19 cellular contexts compared by ENCODE assay signal in the genomic region with DNA sequence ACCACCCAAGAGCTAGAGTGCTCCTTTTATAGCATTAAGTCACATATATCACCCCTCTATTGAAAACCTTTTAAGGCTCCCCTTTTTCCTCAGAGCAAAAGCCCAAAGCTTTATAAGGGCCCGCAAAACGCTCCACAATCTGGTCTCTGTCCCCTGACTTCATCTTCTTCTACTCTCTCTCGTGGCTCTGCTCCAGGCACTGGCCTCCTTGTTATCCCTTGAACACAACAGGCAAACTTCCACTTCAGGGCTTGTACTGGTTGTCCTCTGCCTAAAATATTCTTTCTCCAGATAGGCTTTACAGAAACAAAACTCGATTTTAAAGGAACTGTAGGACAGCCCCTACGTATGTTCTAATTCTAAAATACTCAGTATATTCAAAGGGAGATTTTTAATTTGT. TPM values are rescaled to one million over a fixed set of nuclear protein-coding genes. Genes with fewer than 3 reads are reported as not detected.
"Had no signal": no experiment of that assay in that cellular context is flagged by ENCODE, and none has a peak within 500 bp of the region (broad histone marks: within the 10 kb centered on the region; RNA-seq: fewer than 3 reads in every experiment).

No MANE protein-coding gene starts in this region.

- H3K9ac ChIP-seq: parathyroid adenoma had no signal

- H3K4me3 ChIP-seq: esophagus muscularis mucosa, lung, mucosa of descending colon, skin epidermis, upper lobe of left lung had no signal

- H3K9me3 Mint-ChIP-seq: activated B cell treated with CpG ODN at 0.5 μM for 24 hours; activated naive CD8-positive, alpha-beta T cell treated with anti-CD3 and anti-CD28 coated beads, Interleukin-2, amount 50 U/mL, for 24 hours; activated T-cell treated with anti-CD3 and anti-CD28 coated beads, Interleukin-2, amount 50 U/mL, for 72 hours; naive thymus-derived CD4-positive, alpha-beta T cell had no signal

- DNase-seq: activated B cell treated with CpG ODN at 0.5 μM for 24 hours; activated CD4-positive, alpha-beta T cell treated with anti-CD3 and anti-CD28 coated beads for 48 hours; activated CD8-positive, alpha-beta memory T cell treated with anti-CD3 and anti-CD28 coated beads, Interleukin-2, amount 50 U/mL, for 48 hours; activated gamma-delta T cell treated with Interleukin-2 at 50 U/mL for 16 hours; activated naive CD8-positive, alpha-beta T cell treated with anti-CD3 and anti-CD28 coated beads, Interleukin-2, amount 50 U/mL, for 24 hours; activated T-cell treated with anti-CD3 and anti-CD28 coated beads, Interleukin-2, amount 50 U/mL, for 72 hours; aorta; mucosa of descending colon; naive thymus-derived CD4-positive, alpha-beta T cell; retina; stimulated activated CD4-positive, alpha-beta T cell treated with anti-CD3 and anti-CD28 coated beads, Interleukin-4, amount 100 ng/mL, for 24 hours; stimulated activated naive CD4-positive, alpha-beta T cell treated with Interleukin-2 at 50 U/mL for 16 hours; T-helper 2 cell; upper lobe of left lung had no signal

- H3K4me3 Mint-ChIP-seq: activated B cell treated with CpG ODN at 0.5 μM for 24 hours; activated naive CD8-positive, alpha-beta T cell treated with anti-CD3 and anti-CD28 coated beads, Interleukin-2, amount 50 U/mL, for 24 hours; activated T-cell treated with anti-CD3 and anti-CD28 coated beads, Interleukin-2, amount 50 U/mL, for 72 hours had no signal

- H3K27me3 Mint-ChIP-seq: activated B cell treated with CpG ODN at 0.5 μM for 24 hours; activated naive CD8-positive, alpha-beta T cell treated with anti-CD3 and anti-CD28 coated beads, Interleukin-2, amount 50 U/mL, for 24 hours; naive thymus-derived CD4-positive, alpha-beta T cell had no signal

- H3K27me3 ChIP-seq: esophagus muscularis mucosa, neutrophil, upper lobe of left lung had no signal

- H3K4me1 ChIP-seq: parathyroid adenoma had no signal

- H2AFZ ChIP-seq: parathyroid adenoma had no signal

- H3K9me3 ChIP-seq: esophagus muscularis mucosa, mucosa of descending colon, neutrophil, upper lobe of left lung had no signal

- ATAC-seq: activated naive CD8-positive, alpha-beta T cell treated with anti-CD3 and anti-CD28 coated beads, Interleukin-2, amount 50 U/mL, for 24 hours; activated T-cell treated with anti-CD3 and anti-CD28 coated beads, Interleukin-2, amount 50 U/mL, for 72 hours; mucosa of descending colon; naive thymus-derived CD4-positive, alpha-beta T cell had no signal

- H3K27ac Mint-ChIP-seq: activated naive CD8-positive, alpha-beta T cell treated with anti-CD3 and anti-CD28 coated beads, Interleukin-2, amount 50 U/mL, for 24 hours; activated T-cell treated with anti-CD3 and anti-CD28 coated beads, Interleukin-2, amount 50 U/mL, for 72 hours had no signal

- H3K27ac ChIP-seq: neutrophil, parathyroid adenoma had no signal

RNA-seq across cellular contexts. Expression of a gene that starts 44.0 kb away (rescaled TPM):
- total RNA-seq: esophagus muscularis mucosa had no signal
- polyA plus RNA-seq: naive thymus-derived CD4-positive, alpha-beta T cell had no signal
